1 cellular context compared by ENCODE assay signal in genomic region chr4:186260117-186260503, GRCh38.
TF ChIP-seq lines count a peak whose summit lies in the region.

No MANE protein-coding gene starts in this region.

TF ChIP-seq in HepG2, 621 proteins besides CTCF, POLR2A, EP300 and RAD21 (continued from another document and continues in another):
- TF ChIP-seq ZNF660 (CRISPR knock-in tag; IDR thresholded peaks at IDR 0.05; ENCODE audit: borderline replicate concordance, low read depth): no peak
- TF ChIP-seq REL (CRISPR knock-in tag; conservative IDR thresholded peaks at IDR 0.05): no peak
- no peak for TF ChIP-seq ZNF558 (CRISPR knock-in tag; IDR thresholded peaks at IDR 0.05; ENCODE audit: borderline replicate concordance)
- no peak for TF ChIP-seq ZNF546 (CRISPR knock-in tag; conservative IDR thresholded peaks at IDR 0.05)
- no peak for TF ChIP-seq THAP8 (CRISPR knock-in tag; IDR thresholded peaks at IDR 0.05; ENCODE audit: borderline replicate concordance)
- no peak for TF ChIP-seq EEA1 (CRISPR knock-in tag; IDR thresholded peaks at IDR 0.05; ENCODE audit: borderline replicate concordance)
- no peak for TF ChIP-seq SOX6 (IDR thresholded peaks at IDR 0.05)
- no peak for TF ChIP-seq SOX6 (CRISPR knock-in tag; IDR thresholded peaks at IDR 0.05)
- TF ChIP-seq TP53 (CRISPR knock-in tag; conservative IDR thresholded peaks at IDR 0.05): no peak
- TF ChIP-seq ZNF510 (CRISPR knock-in tag; IDR thresholded peaks at IDR 0.05; ENCODE audit: low read depth): no peak
- no peak for TF ChIP-seq ZNF644 (CRISPR knock-in tag; IDR thresholded peaks at IDR 0.05; ENCODE audit: low read depth)
- TF ChIP-seq YEATS2 (CRISPR knock-in tag; IDR thresholded peaks at IDR 0.05; ENCODE audit: borderline replicate concordance): no peak
- peak; percentile 80 for TF ChIP-seq ZFY (CRISPR knock-in tag; IDR thresholded peaks at IDR 0.05)
- TF ChIP-seq MZF1 (CRISPR knock-in tag; IDR thresholded peaks at IDR 0.05; ENCODE audit: borderline replicate concordance): no peak
- TF ChIP-seq KAT2B (IDR thresholded peaks at IDR 0.05; ENCODE audit: borderline replicate concordance, low read depth, low read length): no peak
- TF ChIP-seq MIER2 (CRISPR knock-in tag; IDR thresholded peaks at IDR 0.05): no peak
- TF ChIP-seq ZNF460 (CRISPR knock-in tag; IDR thresholded peaks at IDR 0.05; ENCODE audit: borderline replicate concordance): no peak
- no peak for TF ChIP-seq ZNF569 (CRISPR knock-in tag; IDR thresholded peaks at IDR 0.05; ENCODE audit: borderline replicate concordance)
- TF ChIP-seq ZFP82 (CRISPR knock-in tag; IDR thresholded peaks at IDR 0.05; ENCODE audit: borderline replicate concordance): no peak
- TF ChIP-seq RXRA (CRISPR knock-in tag; IDR thresholded peaks at IDR 0.05): no peak
- no peak for TF ChIP-seq ZBTB8A (CRISPR knock-in tag; IDR thresholded peaks at IDR 0.05; ENCODE audit: borderline replicate concordance, low read depth)
- no peak for TF ChIP-seq JDP2 (CRISPR knock-in tag; IDR thresholded peaks at IDR 0.05; ENCODE audit: borderline replicate concordance)
- no peak for TF ChIP-seq MTA1 (CRISPR knock-in tag; IDR thresholded peaks at IDR 0.05; ENCODE audit: borderline replicate concordance)
- TF ChIP-seq KLF9 (CRISPR knock-in tag; IDR thresholded peaks at IDR 0.05; ENCODE audit: low read depth): no peak
- peak; percentile 28; the same call in 1 of the 2 replicates for TF ChIP-seq IRF2 (CRISPR knock-in tag; IDR thresholded peaks at IDR 0.05)
- no peak for TF ChIP-seq DRAP1 (CRISPR knock-in tag; IDR thresholded peaks at IDR 0.05)
- peak; percentile 68; the same call in 1 of the 2 replicates for TF ChIP-seq ZNF225 (CRISPR knock-in tag; IDR thresholded peaks at IDR 0.05)
- no peak for TF ChIP-seq DNMT1 (CRISPR knock-in tag; IDR thresholded peaks at IDR 0.05)
- TF ChIP-seq ZNF275 (CRISPR knock-in tag; IDR thresholded peaks at IDR 0.05; ENCODE audit: borderline replicate concordance): no peak
- TF ChIP-seq ZNF513 (CRISPR knock-in tag; conservative IDR thresholded peaks at IDR 0.05): no peak; the same call in 1 of the 2 replicates
- no peak for TF ChIP-seq TFE3 (CRISPR knock-in tag; IDR thresholded peaks at IDR 0.05)
- no peak for TF ChIP-seq SRY (CRISPR knock-in tag; IDR thresholded peaks at IDR 0.05)
- TF ChIP-seq ZBTB42 (CRISPR knock-in tag; IDR thresholded peaks at IDR 0.05): no peak
- TF ChIP-seq IKZF5 (CRISPR knock-in tag; IDR thresholded peaks at IDR 0.05): no peak
- TF ChIP-seq FOXM1 (CRISPR knock-in tag; IDR thresholded peaks at IDR 0.05): no peak
- no peak for TF ChIP-seq GATA4 (IDR thresholded peaks at IDR 0.05; ENCODE audit: borderline replicate concordance, low read depth)
- no peak for TF ChIP-seq NRL (CRISPR knock-in tag; IDR thresholded peaks at IDR 0.05; ENCODE audit: borderline replicate concordance)
- peak; percentile 2; the same call in 1 of the 2 replicates for TF ChIP-seq ZNF350 (CRISPR knock-in tag; IDR thresholded peaks at IDR 0.05; ENCODE audit: borderline replicate concordance, low read depth)
- TF ChIP-seq ATF6 (CRISPR knock-in tag; conservative IDR thresholded peaks at IDR 0.05): no peak
- no peak for TF ChIP-seq SATB2 (CRISPR knock-in tag; IDR thresholded peaks at IDR 0.05)
- no peak for TF ChIP-seq ELF3 (CRISPR knock-in tag; IDR thresholded peaks at IDR 0.05)
- TF ChIP-seq ZSCAN25 (CRISPR knock-in tag; IDR thresholded peaks at IDR 0.05): no peak
- TF ChIP-seq MAZ (IDR thresholded peaks at IDR 0.05; ENCODE audit: borderline replicate concordance, low read depth, low read length): no peak
- no peak; the same call in 1 of the 2 replicates for TF ChIP-seq MAZ (CRISPR knock-in tag; IDR thresholded peaks at IDR 0.05; ENCODE audit: low read depth)
- no peak for TF ChIP-seq ZNF674 (CRISPR knock-in tag; IDR thresholded peaks at IDR 0.05; ENCODE audit: low read depth)
- TF ChIP-seq SCMH1 (CRISPR knock-in tag; IDR thresholded peaks at IDR 0.05; ENCODE audit: borderline replicate concordance): no peak
- no peak for TF ChIP-seq RARA (CRISPR knock-in tag; IDR thresholded peaks at IDR 0.05)
- TF ChIP-seq TEAD2 (CRISPR knock-in tag; IDR thresholded peaks at IDR 0.05): 0 out of 2 replicates have a peak, but pooled peaks have one; percentile 56
- no peak for TF ChIP-seq SRSF4 (IDR thresholded peaks at IDR 0.05; ENCODE audit: low read depth, low read length, poor library complexity, severe bottlenecking)
- TF ChIP-seq SALL1 (CRISPR knock-in tag; IDR thresholded peaks at IDR 0.05): peak; percentile 71; the same call in 1 of the 2 replicates
- TF ChIP-seq KDM5A (IDR thresholded peaks at IDR 0.05; ENCODE audit: borderline replicate concordance, low read length): no peak
- no peak for TF ChIP-seq ATF5 (CRISPR knock-in tag; IDR thresholded peaks at IDR 0.05; ENCODE audit: low read depth)
- no peak for TF ChIP-seq ZKSCAN1 (IDR thresholded peaks at IDR 0.05; ENCODE audit: low read length)
- no peak for TF ChIP-seq ZNF790 (CRISPR knock-in tag; IDR thresholded peaks at IDR 0.05; ENCODE audit: borderline replicate concordance)
- no peak for TF ChIP-seq ZNF12 (CRISPR knock-in tag; IDR thresholded peaks at IDR 0.05)
- TF ChIP-seq ZIK1 (CRISPR knock-in tag; IDR thresholded peaks at IDR 0.05; ENCODE audit: borderline replicate concordance, low read depth): no peak
- TF ChIP-seq KAT7 (CRISPR knock-in tag; IDR thresholded peaks at IDR 0.05; ENCODE audit: borderline replicate concordance): no peak
- no peak for TF ChIP-seq MYPOP (CRISPR knock-in tag; IDR thresholded peaks at IDR 0.05)
- TF ChIP-seq PRDM15 (CRISPR knock-in tag; IDR thresholded peaks at IDR 0.05): no peak
- TF ChIP-seq TIGD3 (CRISPR knock-in tag; IDR thresholded peaks at IDR 0.05; ENCODE audit: borderline replicate concordance): no peak
